ENCODE assay signal across 15 cellular contexts in genomic region chr19:41195675-41196497, GRCh38. TPM values are rescaled to one million over a fixed set of nuclear protein-coding genes. Genes with fewer than 3 reads are reported as not detected.
DNase-seq lines count a peak whose midpoint lies in the region; ATAC-seq and TF ChIP-seq lines count a peak whose summit lies in the region.
"Had no signal": no experiment of that assay in that cellular context is flagged by ENCODE, and none has a peak within 500 bp of the region (broad histone marks: within the 10 kb centered on the region; RNA-seq: fewer than 3 reads in every experiment).

No MANE protein-coding gene starts in this region.

- H3K4me3 ChIP-seq in SJCRH30, result no peak overlapping the region
- H3K4me3 ChIP-seq in upper lobe of right lung, result no peak overlapping the region

- no peaks in the 10 kb centered on the region for H3K4me1 ChIP-seq in SJCRH30
- H3K4me1 ChIP-seq in foreskin keratinocyte, result peaks cover 5% of the 10 kb centered on the region
- H3K4me1 ChIP-seq in upper lobe of right lung, result peaks cover 22% of the 10 kb centered on the region

- intact Hi-C loops in upper lobe of right lung (cut with DNase I), result no loop called here

- H3K36me3 ChIP-seq in SJCRH30, result no peaks in the 10 kb centered on the region
- H3K36me3 ChIP-seq in upper lobe of right lung, result no peaks in the 10 kb centered on the region

- peak; percentile 26 for DNase-seq in NOMO-1 treated with DMSO at 0.1 percent for 48 hours (lab: John Stamatoyannopoulos, UW; ENCODE audit: unreplicated experiment)
- DNase-seq in NOMO-1 treated with dmso at 0.1 percent for 144 hours (lab: John Stamatoyannopoulos, UW; ENCODE audit: unreplicated experiment), result no peak
- peak; percentile 24 to 49 for DNase-seq in SJCRH30
- DNase-seq in foreskin keratinocyte, result peak; percentile 86 to 87
- no peak for DNase-seq in upper lobe of right lung
- no peak for DNase-seq in NCI-H1105 (lab: John Stamatoyannopoulos, UW)
- no peak for DNase-seq in NCI-H524 treated with DMSO at 0.1 percent for 48 hours (lab: John Stamatoyannopoulos, UW)
- no peak for DNase-seq in SW480 (ENCODE audit: low spot score)
- DNase-seq: activated T-cell treated with anti-CD3 and anti-CD28 coated beads, Interleukin-2, amount 50 U/mL, for 24 hours; DMS 273 treated with DMSO at 0.1 percent for 48 hours; left colon; NCI-H187 treated with DMSO at 0.1 percent for 48 hours; NCI-H82 had no signal

- H3K27ac ChIP-seq in SJCRH30, result no peak overlapping the region
- H3K27ac ChIP-seq in foreskin keratinocyte, result peak overlapping the region; percentile 80
- no peak overlapping the region for H3K27ac ChIP-seq in upper lobe of right lung
- H3K27ac ChIP-seq: 22Rv1 had no signal

- ATAC-seq in foreskin keratinocyte (peak; percentile 77), upper lobe of right lung (peak; percentile 61)
- ATAC-seq: left colon had no signal

- H3K27me3 ChIP-seq in SJCRH30, result peaks cover 54% of the 10 kb centered on the region
- H3K27me3 ChIP-seq in foreskin keratinocyte, result no peaks in the 10 kb centered on the region
- peaks cover 7% of the 10 kb centered on the region for H3K27me3 ChIP-seq in upper lobe of right lung

- no peak for TF ChIP-seq CTCF in foreskin keratinocyte (conservative IDR thresholded peaks at IDR 0.05)
- TF ChIP-seq CTCF in upper lobe of right lung (IDR thresholded peaks at IDR 0.05), result no peak

- H3K9me3 ChIP-seq in SJCRH30 (replicated peaks) (no peaks in the 10 kb centered on the region), upper lobe of right lung (no peaks in the 10 kb centered on the region)

RNA-seq across cellular contexts. Expression of gene CYP2S1, which starts 2.9 kb away (rescaled TPM):
- not detected in 2 replicates for total RNA-seq in SJCRH30 (2014; rRNA removed; shearing (Covaris generic))
- 8.5 and 10.8 TPM in 2 replicates for total RNA-seq in foreskin keratinocyte
- polyA plus RNA-seq in foreskin keratinocyte, result 11.5 and 13.4 TPM in 2 replicates
- total RNA-seq in upper lobe of right lung, result 11.1 TPM
- polyA plus RNA-seq: neural cell had no signal

RNA-seq across cellular contexts. Expression of gene AXL, which starts 23.1 kb away (rescaled TPM):
- total RNA-seq in SJCRH30 (2014; rRNA removed; shearing (Covaris generic)), result 24.1 and 25.1 TPM in 2 replicates
- total RNA-seq in foreskin keratinocyte (163 and 167 TPM in 2 replicates), upper lobe of right lung (59.1 TPM)
- polyA plus RNA-seq in foreskin keratinocyte, result 55.7 and 59.9 TPM in 2 replicates

Comparison
In these comparisons a context has a peak if more than half of its experiments do, and no peak if none do; other contexts are left out.
1. DNase-seq: peak in NOMO-1 treated with DMSO at 0.1 percent for 48 hours (single experiment), SJCRH30 (2 of 2) and foreskin keratinocyte (2 of 2); none in NOMO-1 treated with dmso at 0.1 percent for 144 hours (single experiment), upper lobe of right lung (single experiment), NCI-H1105 (single experiment), NCI-H524 treated with DMSO at 0.1 percent for 48 hours (single experiment) and SW480 (single experiment).